Comparison of ENCODE assay signal across 8 cellular contexts in genomic region chr16:85570735-85571562, GRCh38.
DNase-seq lines count a peak whose midpoint lies in the region; ATAC-seq, FAIRE-seq and TF ChIP-seq lines count a peak whose summit lies in the region.

No MANE protein-coding gene starts in this region.

- TF ChIP-seq POLR2A in GM18951 (IDR thresholded peaks at IDR 0.05; ENCODE audit: extremely low read depth, insufficient read depth, insufficient read length) (peak; percentile 10), H54 (IDR thresholded peaks at IDR 0.05; ENCODE audit: low read depth, low read length) (no peak)

- peak overlapping the region; percentile 75 for H3K27ac Mint-ChIP-seq in memory B cell

- no peaks in the 10 kb centered on the region for H3K9me3 Mint-ChIP-seq in memory B cell

- H3K4me3 Mint-ChIP-seq in memory B cell, result peak overlapping the region; percentile 62

- H3K27me3 Mint-ChIP-seq in memory B cell, result no peaks in the 10 kb centered on the region

- FAIRE-seq in H54 (lab: Jason Lieb, UNC), result no peak

- H3K4me1 Mint-ChIP-seq in memory B cell, result peaks cover 50% of the 10 kb centered on the region

- H3K36me3 Mint-ChIP-seq in memory B cell, result peaks cover 4% of the 10 kb centered on the region

- DNase-seq in UCSD-AML1 (lab: John Stamatoyannopoulos, UW; ENCODE audit: unreplicated experiment) (peak; percentile 78), memory B cell (ENCODE audit: low spot score in 2 of 2) (peak; percentile 44 to 54), NCI-H226 (no peak), H54 (ENCODE audit: insufficient read length, low spot score) (no peak)
- DNase-seq in stimulated activated CD4-positive, alpha-beta T cell treated with anti-CD3 and anti-CD28 coated beads, Interleukin-4, amount 100 ng/mL, for 4 hours, result no peak

- in situ Hi-C loops in GM18951 (cut with MboI; ENCODE audit: low sequenced_read_pairs, unreplicated experiment), result no loop called here

- ATAC-seq in HG03066 (IDR thresholded peaks at IDR 0.05; ENCODE audit: low read depth, unreplicated experiment), result peak; percentile 45
- peak; percentile 85 for ATAC-seq in memory B cell (ENCODE audit: low read depth)
- no peak for ATAC-seq in GM21619 (IDR thresholded peaks at IDR 0.05; ENCODE audit: unreplicated experiment)

Comparison
In these comparisons a context has a peak if more than half of its experiments do, and no peak if none do; other contexts are left out.
1. DNase-seq: peak in UCSD-AML1 (single experiment) and memory B cell (2 of 2); none in NCI-H226 (single experiment), H54 (single experiment) and stimulated activated CD4-positive, alpha-beta T cell treated with anti-CD3 and anti-CD28 coated beads, Interleukin-4, amount 100 ng/mL, for 4 hours (0 of 2).